Comparison of ENCODE assay signal across 11 cellular contexts in genomic region chr1:115838426-115838804, GRCh38. TPM values are rescaled to one million over a fixed set of nuclear protein-coding genes. Genes with fewer than 3 reads are reported as not detected.
DNase-seq lines count a peak whose midpoint lies in the region; ATAC-seq and TF ChIP-seq lines count a peak whose summit lies in the region.
"Had no signal": no experiment of that assay in that cellular context is flagged by ENCODE, and none has a peak within 500 bp of the region (broad histone marks: within the 10 kb centered on the region; RNA-seq: fewer than 3 reads in every experiment).

No MANE protein-coding gene starts in this region.

- no peak for ATAC-seq in GM18868 (IDR thresholded peaks at IDR 0.05; ENCODE audit: unreplicated experiment)

- DNase-seq in D341Med (ENCODE audit: low spot score), result peak; percentile 59
- DNase-seq in NCI-H69 (lab: John Stamatoyannopoulos, UW), result peak; percentile 67
- DNase-seq in glutamatergic neuron, result peak; percentile 33
- DNase-seq in pons (ENCODE audit: low spot score), result peak; percentile 14
- DNase-seq in activated CD8-positive, alpha-beta memory T cell treated with anti-CD3 and anti-CD28 coated beads for 24 hours, result no peak
- no peak for DNase-seq in posterior vena cava (ENCODE audit: low spot score)
- no peak for DNase-seq in H4 (ENCODE audit: low spot score)
- DNase-seq: foreskin melanocyte had no signal

- intact Hi-C loops in posterior vena cava (cut with DNase I), result no loop called here

- peaks cover 43% of the 10 kb centered on the region for H3K27me3 Mint-ChIP-seq in glutamatergic neuron (ENCODE audit: unreplicated experiment)

- H3K4me1 Mint-ChIP-seq in glutamatergic neuron (ENCODE audit: low read depth, unreplicated experiment), result peaks cover 29% of the 10 kb centered on the region

- peaks cover 46% of the 10 kb centered on the region for H3K9me3 Mint-ChIP-seq in glutamatergic neuron (ENCODE audit: unreplicated experiment)
- H3K9me3 Mint-ChIP-seq: IgD-negative memory B cell had no signal

- H3K36me3 Mint-ChIP-seq in glutamatergic neuron (ENCODE audit: unreplicated experiment), result peaks cover 24% of the 10 kb centered on the region

- peak overlapping the region; percentile 99 for H3K27ac Mint-ChIP-seq in glutamatergic neuron (ENCODE audit: unreplicated experiment)
- H3K27ac Mint-ChIP-seq: IgD-negative memory B cell had no signal

- peak overlapping the region; percentile 97 for H3K4me3 Mint-ChIP-seq in glutamatergic neuron (ENCODE audit: unreplicated experiment)

- no peak for TF ChIP-seq CTCF in glutamatergic neuron (IDR thresholded peaks at IDR 0.05; ENCODE audit: partially characterized antibody, unreplicated experiment)

RNA-seq across cellular contexts. Expression of gene NHLH2, which starts 2.5 kb away (rescaled TPM):
- total RNA-seq in glutamatergic neuron (ENCODE audit: unreplicated experiment) (255 TPM), posterior vena cava (not detected)
- total RNA-seq in H4 (2014; rRNA removed; shearing (Covaris generic)), result not detected in 2 replicates
- total RNA-seq: OCI-LY7 had no signal

Comparison
In these comparisons a context has a peak if more than half of its experiments do, and no peak if none do; other contexts are left out.
1. DNase-seq: peak in D341Med (single experiment), NCI-H69 (single experiment), glutamatergic neuron (single experiment) and pons (single experiment); none in activated CD8-positive, alpha-beta memory T cell treated with anti-CD3 and anti-CD28 coated beads for 24 hours (single experiment), posterior vena cava (single experiment) and H4 (single experiment).
2. RNA of gene NHLH2, which starts 2.5 kb away (total RNA-seq): 255 TPM in glutamatergic neuron (single experiment); not detected in posterior vena cava and not detected in H4; every median in the first group is over 100 times any median in the second.